ENCODE assay signal across 7 cellular contexts in the genomic region with DNA sequence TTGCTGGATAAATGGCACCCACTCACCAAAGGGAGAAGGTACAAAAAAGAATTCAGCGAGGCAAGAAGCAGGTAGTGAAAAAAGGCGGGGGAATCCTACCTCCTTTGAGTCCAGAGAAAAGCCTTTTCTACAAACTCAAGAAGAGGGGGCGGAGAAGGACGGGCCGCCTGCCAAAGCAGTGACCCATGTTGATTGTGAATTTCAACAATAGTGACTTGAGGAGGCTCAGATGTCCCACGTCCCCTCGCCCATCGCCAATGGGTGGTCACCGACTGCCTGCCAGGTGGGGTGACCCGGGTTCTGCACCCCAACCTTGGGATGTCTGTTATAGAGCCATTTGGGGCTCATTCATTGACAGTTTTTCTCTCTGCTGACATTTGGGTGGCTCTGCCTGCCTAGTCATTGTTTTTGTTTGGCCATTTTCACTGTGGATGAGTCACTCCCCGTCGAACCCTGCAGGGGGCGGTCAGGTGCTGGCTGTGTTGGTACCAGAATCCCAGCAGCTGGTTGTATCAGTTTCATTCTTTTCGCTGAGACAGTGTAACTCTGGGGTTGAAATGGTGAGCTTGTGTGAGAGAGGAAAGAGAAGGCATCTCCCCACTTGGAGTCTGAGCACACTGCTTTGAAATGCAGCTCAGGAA.
DNase-seq lines count a peak whose midpoint lies in the region; ATAC-seq and TF ChIP-seq lines count a peak whose summit lies in the region.

No MANE protein-coding gene starts in this region.

- H3K9me3 Mint-ChIP-seq in neural crest cell = no peaks in the 10 kb centered on the region
- peaks cover 0 to 2% (median 0%) of the 10 kb centered on the region in 8 donors for H3K9me3 Mint-ChIP-seq in CD4-positive, alpha-beta memory T cell

- peak; percentile 10 for DNase-seq in ELR (ENCODE audit: low read depth)
- DNase-seq in H7 = peak; percentile 71
- DNase-seq in NCI-H748 (lab: John Stamatoyannopoulos, UW; ENCODE audit: unreplicated experiment) = peak; percentile 57
- DNase-seq in ecto neural progenitor cell (ENCODE audit: low spot score) = peak; percentile 72
- DNase-seq in neural crest cell (ENCODE audit: low read depth, low spot score) = peak; percentile 54
- no peak for DNase-seq in CD4-positive, alpha-beta memory T cell

- ATAC-seq in GM21786 (IDR thresholded peaks at IDR 0.05; ENCODE audit: unreplicated experiment) = no peak

- H3K9me3 ChIP-seq in CD4-positive, alpha-beta memory T cell (ENCODE audit: control insufficient read depth in 1 of 2, low read length in 2 of 2) = no peaks in the 10 kb centered on the region

- H3K36me3 ChIP-seq in H7 (replicated peaks; ENCODE audit: control insufficient read depth, insufficient read depth, low read length) = no peaks in the 10 kb centered on the region
- no peaks in the 10 kb centered on the region for H3K36me3 ChIP-seq in CD4-positive, alpha-beta memory T cell (ENCODE audit: insufficient read depth, low read length)

- no peak overlapping the region for H3K4me3 ChIP-seq in H7 (ENCODE audit: insufficient read depth, low read depth, low read length)
- no peak overlapping the region for H3K4me3 ChIP-seq in CD4-positive, alpha-beta memory T cell (ENCODE audit: low read length in 2 of 2)

- H3K4me1 ChIP-seq in CD4-positive, alpha-beta memory T cell (ENCODE audit: insufficient read depth, low read length) = peaks cover 6% of the 10 kb centered on the region

- H3K27ac ChIP-seq in CD4-positive, alpha-beta memory T cell (ENCODE audit: low read depth, low read length) = no peak overlapping the region

- peak; percentile 60 for TF ChIP-seq CTCF in neural crest cell (conservative IDR thresholded peaks at IDR 0.05)

- POLR2A ChIA-PET in CD4-positive, alpha-beta memory T cell (lab: Charles Lee; ENCODE audit: partially characterized antibody) = no interaction called here

- intact Hi-C loops in CD4-positive, alpha-beta memory T cell (cut with micrococcal nuclease) = no loop called here

- no peaks in the 10 kb centered on the region for H3K27me3 Mint-ChIP-seq in neural crest cell (ENCODE audit: low read depth)
- H3K27me3 Mint-ChIP-seq in CD4-positive, alpha-beta memory T cell = peaks cover 1 to 7% of the 10 kb centered on the region in 2 donors

- CTCF ChIA-PET in CD4-positive, alpha-beta memory T cell (lab: Charles Lee; ENCODE audit: partially characterized antibody) = no interaction called here

- H3K27me3 ChIP-seq in H7 (ENCODE audit: control insufficient read depth, insufficient read depth, low read length) = no peaks in the 10 kb centered on the region
- no peaks in the 10 kb centered on the region for H3K27me3 ChIP-seq in CD4-positive, alpha-beta memory T cell (ENCODE audit: insufficient read depth, low read length)

- H3K4me3 Mint-ChIP-seq in neural crest cell = no peak overlapping the region
- H3K4me3 Mint-ChIP-seq in CD4-positive, alpha-beta memory T cell = no peak overlapping the region

- peak overlapping the region; percentile 94 for H3K27ac Mint-ChIP-seq in neural crest cell (ENCODE audit: unreplicated experiment)
- no peak overlapping the region for H3K27ac Mint-ChIP-seq in CD4-positive, alpha-beta memory T cell

- peaks cover 48% of the 10 kb centered on the region for H3K4me1 Mint-ChIP-seq in neural crest cell
- peaks cover 3 to 9% (median 5%) of the 10 kb centered on the region in 4 donors for H3K4me1 Mint-ChIP-seq in CD4-positive, alpha-beta memory T cell

- no peaks in the 10 kb centered on the region for H3K36me3 Mint-ChIP-seq in neural crest cell (ENCODE audit: low read depth)
- H3K36me3 Mint-ChIP-seq in CD4-positive, alpha-beta memory T cell = no peaks in the 10 kb centered on the region

Comparison
In these comparisons a context has a peak if more than half of its experiments do, and no peak if none do; other contexts are left out.
1. DNase-seq: peak in ELR (single experiment), H7 (single experiment), NCI-H748 (single experiment), ecto neural progenitor cell (single experiment) and neural crest cell (single experiment); none in CD4-positive, alpha-beta memory T cell (0 of 5).